In genomic region chr6:27517928-27518787, GRCh38 we compare ENCODE assay signal across 8 cellular contexts. TPM values are rescaled to one million over a fixed set of nuclear protein-coding genes. Genes with fewer than 3 reads are reported as not detected.
DNase-seq lines count a peak whose midpoint lies in the region; ATAC-seq and TF ChIP-seq lines count a peak whose summit lies in the region.

No MANE protein-coding gene starts in this region.

- TF ChIP-seq CTCF in SU-DHL-6 (IDR thresholded peaks at IDR 0.05; ENCODE audit: insufficient read depth, low read length, poor library complexity, severe bottlenecking) (no peak), esophagus squamous epithelium (IDR thresholded peaks at IDR 0.05) (no peak), progenitor cell of endocrine pancreas (IDR thresholded peaks at IDR 0.05; ENCODE audit: unreplicated experiment) (no peak)

- peak overlapping the region in 7 of 8 donors; percentile 24 to 92 (median 72) for H3K27ac Mint-ChIP-seq in CD8-positive, alpha-beta memory T cell
- no peak overlapping the region for H3K27ac Mint-ChIP-seq in progenitor cell of endocrine pancreas

- peaks cover 13 to 25% (median 21%) of the 10 kb centered on the region in 3 donors for H3K4me1 Mint-ChIP-seq in CD8-positive, alpha-beta memory T cell
- peaks cover 2% of the 10 kb centered on the region for H3K4me1 Mint-ChIP-seq in progenitor cell of endocrine pancreas (ENCODE audit: low read depth)

- peaks cover 7% of the 10 kb centered on the region for H3K4me1 ChIP-seq in CD8-positive, alpha-beta memory T cell (ENCODE audit: insufficient read depth, low read length)
- H3K4me1 ChIP-seq in esophagus squamous epithelium, result peaks cover 0 to 28% (median 8%) of the 10 kb centered on the region in 3 donors

- intact Hi-C loops in esophagus squamous epithelium (cut with DNase I), result loop anchor here (10.0 kb wide), 1 partner anchor 237 kb away; no protein-coding TSS in a partner anchor

- no peak for TF ChIP-seq POLR2A in esophagus squamous epithelium (IDR thresholded peaks at IDR 0.05)

- no peaks in the 10 kb centered on the region for H4K20me1 ChIP-seq in SU-DHL-6 (ENCODE audit: low read depth, low read length)

- 26 to 29% methylated on average over 12 of the region's 12 CpGs for WGBS in esophagus squamous epithelium, 2 donors

- peaks cover 18 to 28% of the 10 kb centered on the region in 2 donors for H3K27me3 Mint-ChIP-seq in CD8-positive, alpha-beta memory T cell
- H3K27me3 Mint-ChIP-seq in progenitor cell of endocrine pancreas, result peaks cover 23% of the 10 kb centered on the region

- no peak for DNase-seq in CD8-positive, alpha-beta memory T cell
- DNase-seq in esophagus squamous epithelium (lab: John Stamatoyannopoulos, UW) (no peak), progenitor cell of endocrine pancreas (ENCODE audit: low spot score, unreplicated experiment) (no peak), NCI-H1092 (lab: John Stamatoyannopoulos, UW) (no peak)
- no peak for DNase-seq in activated CD4-positive, CD25-positive, alpha-beta regulatory T cell (lab: John Stamatoyannopoulos, UW)

- no peaks in the 10 kb centered on the region for H3K79me2 ChIP-seq in SU-DHL-6 (ENCODE audit: insufficient read depth, low read length)

- peak overlapping the region; percentile 75 for H3K4me3 ChIP-seq in CD8-positive, alpha-beta memory T cell (ENCODE audit: low read length)
- H3K4me3 ChIP-seq in SU-DHL-6 (ENCODE audit: insufficient read depth, low read length, poor library complexity, severe bottlenecking) (peak overlapping the region; percentile 89), esophagus squamous epithelium (peak overlapping the region; percentile 48 to 85 (median 78))

- CTCF ChIA-PET in CD8-positive, alpha-beta memory T cell (lab: Charles Lee), result interaction anchor here (0.8 to 2.7 kb wide), 16 partner anchors 9 to 378 kb away, joined by 3 to 31 read pairs (median 5); partner anchors contain the start of gene ZNF184

- H2AFZ ChIP-seq in SU-DHL-6 (ENCODE audit: low read depth, low read length, severe bottlenecking), result peak overlapping the region; percentile 100

- peak overlapping the region; percentile 73 for H3K9ac ChIP-seq in SU-DHL-6 (ENCODE audit: low read length)

- no peaks in the 10 kb centered on the region for H3K9me2 ChIP-seq in SU-DHL-6 (replicated peaks; ENCODE audit: insufficient read depth, low read length)

- peak overlapping the region; percentile 85 for H3K27ac ChIP-seq in CD8-positive, alpha-beta memory T cell (ENCODE audit: low read depth, low read length)
- H3K27ac ChIP-seq in SU-DHL-6 (ENCODE audit: low read depth, low read length) (no peak overlapping the region), esophagus squamous epithelium (peak overlapping the region; percentile 75 to 94 (median 92))

- H3K9me3 ChIP-seq in CD8-positive, alpha-beta memory T cell (ENCODE audit: low read length), result no peaks in the 10 kb centered on the region
- H3K9me3 ChIP-seq in SU-DHL-6 (ENCODE audit: insufficient read depth, low read length), result no peaks in the 10 kb centered on the region
- H3K9me3 ChIP-seq in esophagus squamous epithelium, result no peaks in the 10 kb centered on the region

- peak; percentile 19 for ATAC-seq in HG02981 (IDR thresholded peaks at IDR 0.05; ENCODE audit: unreplicated experiment)
- ATAC-seq in HG03097 (IDR thresholded peaks at IDR 0.05; ENCODE audit: low FRiP score, unreplicated experiment), result no peak

- H3K36me3 Mint-ChIP-seq in CD8-positive, alpha-beta memory T cell, result peaks cover 0 to 6% (median 0%) of the 10 kb centered on the region in 3 donors
- no peaks in the 10 kb centered on the region for H3K36me3 Mint-ChIP-seq in progenitor cell of endocrine pancreas (ENCODE audit: insufficient read depth)

- H3F3A ChIP-seq in SU-DHL-6 (ENCODE audit: insufficient read depth), result 0 out of 2 replicates have a peak, but pooled peaks cover 8% of the 10 kb centered on the region

- H3K9me3 Mint-ChIP-seq in CD8-positive, alpha-beta memory T cell, result no peaks in the 10 kb centered on the region
- no peaks in the 10 kb centered on the region for H3K9me3 Mint-ChIP-seq in progenitor cell of endocrine pancreas (ENCODE audit: low read depth)

- no peaks in the 10 kb centered on the region for H3K27me3 ChIP-seq in CD8-positive, alpha-beta memory T cell (ENCODE audit: insufficient read depth, low read length, poor library complexity, severe bottlenecking)
- H3K27me3 ChIP-seq in SU-DHL-6 (ENCODE audit: low read length) (no peaks in the 10 kb centered on the region), esophagus squamous epithelium (peaks cover 0 to 45% (median 2%) of the 10 kb centered on the region in 4 donors)

- peak overlapping the region; percentile 90 for H3K4me2 ChIP-seq in SU-DHL-6 (ENCODE audit: low read depth, low read length, poor library complexity, severe bottlenecking)

- POLR2A ChIA-PET in CD8-positive, alpha-beta memory T cell (lab: Charles Lee), result interaction anchor here (0.5 to 1.6 kb wide), 4 partner anchors 235 to 1512 kb away, joined by 3 to 16 read pairs (median 6); a partner anchor contains a TSS

- no peaks in the 10 kb centered on the region for H3K36me3 ChIP-seq in CD8-positive, alpha-beta memory T cell (ENCODE audit: insufficient read depth, low read length)
- H3K36me3 ChIP-seq in SU-DHL-6 (ENCODE audit: low read length), result no peaks in the 10 kb centered on the region
- H3K36me3 ChIP-seq in esophagus squamous epithelium, result no peaks in the 10 kb centered on the region

- peak overlapping the region; percentile 83 to 99 (median 86) for H3K4me3 Mint-ChIP-seq in CD8-positive, alpha-beta memory T cell
- H3K4me3 Mint-ChIP-seq in progenitor cell of endocrine pancreas (ENCODE audit: low read depth), result peak overlapping the region; percentile 83

RNA-seq across cellular contexts. Expression of gene ZNF184, which starts 45.3 kb away (rescaled TPM):
- total RNA-seq in CD8-positive, alpha-beta memory T cell, result 10 to 100 TPM in 1 of 2 experiments, 1 to 10 TPM in 1; 9.7 to 10.0 TPM
- 10.8 TPM for polyA plus RNA-seq in CD8-positive, alpha-beta memory T cell
- 1 to 10 TPM; 3.9 to 4.9 (median 4.3) TPM for total RNA-seq in esophagus squamous epithelium
- total RNA-seq in progenitor cell of endocrine pancreas, result 17.9 and 18.5 TPM in 2 replicates
